Comparison of ENCODE assay signal across 20 cellular contexts in the genomic region with DNA sequence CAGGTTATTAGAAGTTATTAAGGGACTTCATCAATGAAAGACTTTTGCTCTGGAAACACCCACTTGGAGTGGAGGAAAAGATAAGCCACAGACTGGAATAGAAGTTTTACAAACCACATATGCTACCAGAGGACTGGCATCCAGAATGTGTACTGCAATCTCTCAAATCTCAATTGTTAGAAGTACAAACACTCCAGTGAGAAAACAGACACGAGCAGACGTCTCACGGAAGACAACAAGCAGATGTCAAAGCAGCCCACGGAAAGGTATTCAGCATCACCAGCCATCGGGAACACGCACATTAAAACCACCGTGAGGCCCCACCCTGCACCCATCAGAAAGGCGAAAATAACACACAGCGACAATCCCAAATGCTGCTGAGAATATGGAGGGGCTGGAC.
DNase-seq lines count a peak whose midpoint lies in the region; TF ChIP-seq lines count a peak whose summit lies in the region.
"Had no signal": no experiment of that assay in that cellular context is flagged by ENCODE, and none has a peak within 500 bp of the region (broad histone marks: within the 10 kb centered on the region; RNA-seq: fewer than 3 reads in every experiment).

No MANE protein-coding gene starts in this region.

- H3K36me3 Mint-ChIP-seq in chondrocyte (ENCODE audit: low read depth) = no peaks in the 10 kb centered on the region
- H3K36me3 Mint-ChIP-seq: CD14-positive monocyte; CD4-positive, alpha-beta memory T cell; CD4-positive, CD25-positive, alpha-beta regulatory T cell; CD8-positive, alpha-beta memory T cell had no signal

- DNase-seq in SK-N-SH (no peak), chondrocyte (ENCODE audit: low spot score) (peak; percentile 41), stomach (no peak), DMS79 treated with DMSO at 0.1 percent for 48 hours (lab: John Stamatoyannopoulos, UW) (no peak), substantia nigra (lab: John Stamatoyannopoulos, UW) (no peak)
- DNase-seq: 8988T; ACHN; BE2C; C1 segment of cervical spinal cord; CD4-positive, alpha-beta memory T cell; CD4-positive, CD25-positive, alpha-beta regulatory T cell; CD8-positive, alpha-beta memory T cell; COR-L47; DMS 273 treated with DMSO at 0.1 percent for 48 hours; DMS153; DMS53; DMS79; GF-D8 had no signal

- TF ChIP-seq POLR2A in stomach (IDR thresholded peaks at IDR 0.05) = no peak

- no peaks in the 10 kb centered on the region for H3K9me2 ChIP-seq in SK-N-SH

- H3K4me1 Mint-ChIP-seq in chondrocyte (ENCODE audit: low read depth) = peaks cover 9% of the 10 kb centered on the region
- H3K4me1 Mint-ChIP-seq: CD14-positive monocyte; CD8-positive, alpha-beta memory T cell had no signal

- TF ChIP-seq EP300 in SK-N-SH (IDR thresholded peaks at IDR 0.05; ENCODE audit: borderline replicate concordance in 1 of 2, low read depth in 1 of 2, low read length in 1 of 2) (0 out of 4 replicates have a peak, but pooled peaks of 1 of the 2 experiments have one; percentile 22), stomach (IDR thresholded peaks at IDR 0.05) (no peak)

- H3K9me3 ChIP-seq in SK-N-SH (no peaks in the 10 kb centered on the region), stomach (no peaks in the 10 kb centered on the region)
- H3K9me3 ChIP-seq: BE2C, BLaER1 had no signal

- POLR2A ChIA-PET in SK-N-SH (lab: Yijun Ruan, JAX) = no interaction called here

- H3K79me2 ChIP-seq in SK-N-SH (ENCODE audit: insufficient read depth) = no peaks in the 10 kb centered on the region

- intact Hi-C loops in stomach (cut with DNase I; ENCODE audit: low total_unique reads) = no loop called here

- H3K27me3 Mint-ChIP-seq in chondrocyte (ENCODE audit: low read depth) = peaks cover 43% of the 10 kb centered on the region
- H3K27me3 Mint-ChIP-seq: CD4-positive, CD25-positive, alpha-beta regulatory T cell had no signal

- H3K36me3 ChIP-seq in SK-N-SH (replicated peaks in 1 of 2; ENCODE audit: control insufficient read depth in 1 of 2, insufficient read depth in 2 of 2, low read length in 1 of 2) (no peaks in the 10 kb centered on the region), stomach (no peaks in the 10 kb centered on the region)
- H3K36me3 ChIP-seq: BE2C, BLaER1 had no signal

- TF ChIP-seq RAD21 in SK-N-SH (IDR thresholded peaks at IDR 0.05; ENCODE audit: low read length) = no peak; the same call in 1 of the 2 replicates

- 10% methylated on average over 9 of the region's 9 CpGs for WGBS in SK-N-SH (ENCODE audit: low lambda C conversion rate)
- WGBS in stomach, 5 donors = 46 to 70% (median 51%) methylated on average over 9 of the region's 9 CpGs

- no peaks in the 10 kb centered on the region for H4K20me1 ChIP-seq in SK-N-SH (ENCODE audit: insufficient read depth)
- H4K20me1 ChIP-seq: BLaER1 had no signal

- H3K27me3 ChIP-seq in SK-N-SH (ENCODE audit: insufficient read depth) (no peaks in the 10 kb centered on the region), stomach (peaks cover 0 to 53% (median 5%) of the 10 kb centered on the region in 3 donors)
- H3K27me3 ChIP-seq: BE2C, BLaER1 had no signal

- no peak for TF ChIP-seq CTCF in SK-N-SH (IDR thresholded peaks at IDR 0.05)
- TF ChIP-seq CTCF in chondrocyte (IDR thresholded peaks at IDR 0.05) = no peak
- no peak for TF ChIP-seq CTCF in stomach (IDR thresholded peaks at IDR 0.05)

- H2AFZ ChIP-seq in SK-N-SH (ENCODE audit: low read depth) = no peak overlapping the region

- H3K4me1 ChIP-seq in SK-N-SH (ENCODE audit: control insufficient read depth in 1 of 2, insufficient read depth in 2 of 2, low read depth in 1 of 2, low read length in 1 of 2) (peaks cover 0 to 42% of the 10 kb centered on the region in 2 experiments; a peak in 2 of 4 replicates), stomach (peaks cover 0 to 5% (median 0%) of the 10 kb centered on the region in 4 donors)
- H3K4me1 ChIP-seq: BE2C had no signal

- CTCF ChIA-PET in SK-N-SH (lab: Yijun Ruan, JAX) = no interaction called here

- H3K4me3 Mint-ChIP-seq in chondrocyte (ENCODE audit: unreplicated experiment) = no peak overlapping the region
- H3K4me3 Mint-ChIP-seq: CD4-positive, alpha-beta memory T cell; CD4-positive, CD25-positive, alpha-beta regulatory T cell; CD8-positive, alpha-beta memory T cell had no signal

- H3K27ac ChIP-seq in SK-N-SH (ENCODE audit: low read depth in 2 of 2, low read length in 1 of 2) (no peak overlapping the region), stomach (no peak overlapping the region), substantia nigra (ENCODE audit: low read depth, low read length, poor library complexity, severe bottlenecking) (no peak overlapping the region)
- H3K27ac ChIP-seq: BLaER1 had no signal

- H3F3A ChIP-seq in SK-N-SH (replicated peaks; ENCODE audit: insufficient read depth) = no peaks in the 10 kb centered on the region

- H3K9me3 Mint-ChIP-seq in chondrocyte (ENCODE audit: low read depth) = no peaks in the 10 kb centered on the region
- H3K9me3 Mint-ChIP-seq: CD4-positive, alpha-beta memory T cell; CD8-positive, alpha-beta memory T cell had no signal

- H3K4me3 ChIP-seq in SK-N-SH (ENCODE audit: low read depth in 2 of 2, low read length in 1 of 2) = no peak overlapping the region
- H3K4me3 ChIP-seq in stomach = no peak overlapping the region
- H3K4me3 ChIP-seq: BLaER1 had no signal

- no peak overlapping the region for H3K9ac ChIP-seq in SK-N-SH
- H3K9ac ChIP-seq: BLaER1 had no signal

- no peak overlapping the region for H3K27ac Mint-ChIP-seq in chondrocyte (ENCODE audit: unreplicated experiment)
- H3K27ac Mint-ChIP-seq: CD4-positive, CD25-positive, alpha-beta regulatory T cell had no signal

- no peak overlapping the region for H3K4me2 ChIP-seq in SK-N-SH
- H3K4me2 ChIP-seq: BLaER1 had no signal

TF ChIP-seq in SK-N-SH, 30 proteins besides CTCF, POLR2A, EP300 and RAD21:
- TF ChIP-seq GATA2 (CRISPR knock-in tag; IDR thresholded peaks at IDR 0.05) (peak; percentile 74), RCOR1 (IDR thresholded peaks at IDR 0.05; ENCODE audit: low read length) (peak; percentile 34; the same call in 1 of the 2 replicates), TEAD4 (IDR thresholded peaks at IDR 0.05; ENCODE audit: borderline replicate concordance, insufficient read depth) (no peak), NFIC (IDR thresholded peaks at IDR 0.05; ENCODE audit: borderline replicate concordance) (no peak)
- TF ChIP-seq, protein P1, sequence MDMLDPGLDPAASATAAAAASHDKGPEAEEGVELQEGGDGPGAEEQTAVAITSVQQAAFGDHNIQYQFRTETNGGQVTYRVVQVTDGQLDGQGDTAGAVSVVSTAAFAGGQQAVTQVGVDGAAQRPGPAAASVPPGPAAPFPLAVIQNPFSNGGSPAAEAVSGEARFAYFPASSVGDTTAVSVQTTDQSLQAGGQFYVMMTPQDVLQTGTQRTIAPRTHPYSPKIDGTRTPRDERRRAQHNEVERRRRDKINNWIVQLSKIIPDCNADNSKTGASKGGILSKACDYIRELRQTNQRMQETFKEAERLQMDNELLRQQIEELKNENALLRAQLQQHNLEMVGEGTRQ (IDR thresholded peaks at IDR 0.05; ENCODE audit: borderline replicate concordance, low read depth, low read length) = no peak
TF ChIP-seq in SK-N-SH: peak in this region for 2.
